8 cellular contexts compared by ENCODE assay signal in the genomic region with DNA sequence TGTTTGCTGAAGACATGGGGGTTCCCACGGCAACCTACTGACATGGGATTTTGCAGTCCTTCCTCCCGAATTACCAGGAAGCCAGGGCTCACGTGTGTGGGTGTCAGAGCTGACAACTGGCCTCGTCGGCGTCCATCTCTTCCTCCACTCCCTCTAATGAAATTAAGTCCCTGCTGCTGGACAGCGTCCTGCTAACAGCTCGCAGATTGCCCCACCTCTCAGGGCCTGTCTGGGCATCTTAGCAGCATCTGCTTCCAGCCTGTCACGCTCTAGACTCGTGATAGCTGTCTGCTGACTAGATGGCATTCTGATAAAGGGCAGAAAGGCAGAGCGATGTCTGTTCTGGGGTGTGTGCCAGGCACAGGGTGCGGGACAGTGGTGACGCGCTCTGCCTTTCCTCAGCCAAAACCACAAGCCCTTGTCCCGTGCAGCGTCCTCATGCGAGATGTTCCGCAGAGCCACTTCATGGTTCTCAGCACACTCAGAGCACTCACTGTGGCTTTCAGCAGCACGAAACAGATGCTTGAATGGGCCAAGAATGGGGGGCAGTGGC.
DNase-seq lines count a peak whose midpoint lies in the region; ATAC-seq and TF ChIP-seq lines count a peak whose summit lies in the region.

No MANE protein-coding gene starts in this region.

- intact Hi-C loops in activated CD8-positive, alpha-beta T cell treated with anti-CD3 and anti-CD28 coated beads for 36 hours (cut with micrococcal nuclease), result no loop called here

- POLR2A ChIA-PET in activated CD8-positive, alpha-beta T cell treated with anti-CD3 and anti-CD28 coated beads for 36 hours (lab: Charles Lee), result interaction anchor here (1.0 kb wide), 1 partner anchor 120 kb away, joined by 3 read pairs; no protein-coding TSS in a partner anchor

- TF ChIP-seq CTCF in activated CD8-positive, alpha-beta T cell treated with anti-CD3 and anti-CD28 coated beads for 36 hours (IDR thresholded peaks at IDR 0.05), result no peak

- H3K4me1 Mint-ChIP-seq in activated CD8-positive, alpha-beta T cell treated with anti-CD3 and anti-CD28 coated beads for 36 hours (ENCODE audit: low read depth), result peaks cover 25% of the 10 kb centered on the region
- H3K4me1 Mint-ChIP-seq in effector memory CD8-positive, alpha-beta T cell (ENCODE audit: low read depth in 2 of 2), result peaks cover 12 to 21% of the 10 kb centered on the region in 2 donors
- peaks cover 34 to 46% of the 10 kb centered on the region in 2 donors for H3K4me1 Mint-ChIP-seq in stimulated activated naive B cell treated with anti-CD40 and anti-IgM and Interleukin-4, amounts not matched to agents 10 μg/mL and 1 μg/mL and 100 μg/mL, for 72 hours

- DNase-seq in NCI-H82 (lab: John Stamatoyannopoulos, UW), result peak; percentile 27
- DNase-seq in NCI-H82 treated with DMSO at 0.1 percent for 48 hours (lab: John Stamatoyannopoulos, UW; ENCODE audit: unreplicated experiment), result no peak
- DNase-seq in activated CD8-positive, alpha-beta T cell treated with anti-CD3 and anti-CD28 coated beads for 36 hours, result peak; percentile 61
- DNase-seq in effector memory CD8-positive, alpha-beta T cell, result peak in 2 of 3 experiments; percentile 27 to 46
- peak; percentile 80 for DNase-seq in mucosa of gallbladder (ENCODE audit: low spot score)
- DNase-seq in stimulated activated naive B cell treated with anti-CD40 and anti-IgM and Interleukin-4, amounts not matched to agents 10 μg/mL and 1 μg/mL and 100 μg/mL, for 72 hours, result peak; percentile 58

- CTCF ChIA-PET in activated CD8-positive, alpha-beta T cell treated with anti-CD3 and anti-CD28 coated beads for 36 hours (lab: Charles Lee), result interaction anchor here (1.4 to 2.2 kb wide), 2 partner anchors 46 to 63 kb away, joined by 3 to 8 read pairs; no protein-coding TSS in a partner anchor

- peaks cover 9% of the 10 kb centered on the region for H3K9me3 Mint-ChIP-seq in activated CD8-positive, alpha-beta T cell treated with anti-CD3 and anti-CD28 coated beads for 36 hours
- H3K9me3 Mint-ChIP-seq in effector memory CD8-positive, alpha-beta T cell, result no peaks in the 10 kb centered on the region
- peaks cover 3 to 11% of the 10 kb centered on the region in 2 donors for H3K9me3 Mint-ChIP-seq in stimulated activated naive B cell treated with anti-CD40 and anti-IgM and Interleukin-4, amounts not matched to agents 10 μg/mL and 1 μg/mL and 100 μg/mL, for 72 hours

- peak overlapping the region; percentile 48 for H3K27ac Mint-ChIP-seq in activated CD8-positive, alpha-beta T cell treated with anti-CD3 and anti-CD28 coated beads for 36 hours
- peak overlapping the region; percentile 38 to 81 for H3K27ac Mint-ChIP-seq in effector memory CD8-positive, alpha-beta T cell
- H3K27ac Mint-ChIP-seq in stimulated activated naive B cell treated with anti-CD40 and anti-IgM and Interleukin-4, amounts not matched to agents 10 μg/mL and 1 μg/mL and 100 μg/mL, for 72 hours, result peak overlapping the region; percentile 87

- H3K4me3 Mint-ChIP-seq in activated CD8-positive, alpha-beta T cell treated with anti-CD3 and anti-CD28 coated beads for 36 hours, result no peak overlapping the region
- H3K4me3 Mint-ChIP-seq in effector memory CD8-positive, alpha-beta T cell, result peak overlapping the region in 1 of 2 donors; percentile 14
- H3K4me3 Mint-ChIP-seq in stimulated activated naive B cell treated with anti-CD40 and anti-IgM and Interleukin-4, amounts not matched to agents 10 μg/mL and 1 μg/mL and 100 μg/mL, for 72 hours, result peak overlapping the region; percentile 34 to 43

- H3K36me3 Mint-ChIP-seq in activated CD8-positive, alpha-beta T cell treated with anti-CD3 and anti-CD28 coated beads for 36 hours (ENCODE audit: low read depth), result peaks cover 2% of the 10 kb centered on the region
- peaks cover 3% of the 10 kb centered on the region for H3K36me3 Mint-ChIP-seq in effector memory CD8-positive, alpha-beta T cell (ENCODE audit: insufficient read depth)
- peaks cover 5 to 8% of the 10 kb centered on the region in 2 donors for H3K36me3 Mint-ChIP-seq in stimulated activated naive B cell treated with anti-CD40 and anti-IgM and Interleukin-4, amounts not matched to agents 10 μg/mL and 1 μg/mL and 100 μg/mL, for 72 hours

- ATAC-seq in activated CD8-positive, alpha-beta T cell treated with anti-CD3 and anti-CD28 coated beads for 36 hours, result peak; percentile 84
- ATAC-seq in effector memory CD8-positive, alpha-beta T cell (replicated peaks), result peak; percentile 92
- peak; percentile 78 to 83 for ATAC-seq in stimulated activated naive B cell treated with anti-CD40 and anti-IgM and Interleukin-4, amounts not matched to agents 10 μg/mL and 1 μg/mL and 100 μg/mL, for 72 hours (replicated peaks)
- no peak for ATAC-seq in GM21529 (IDR thresholded peaks at IDR 0.05; ENCODE audit: unreplicated experiment)
- ATAC-seq in GM21576 (IDR thresholded peaks at IDR 0.05; ENCODE audit: unreplicated experiment), result no peak

- H3K27me3 Mint-ChIP-seq in activated CD8-positive, alpha-beta T cell treated with anti-CD3 and anti-CD28 coated beads for 36 hours, result no peaks in the 10 kb centered on the region
- no peaks in the 10 kb centered on the region for H3K27me3 Mint-ChIP-seq in effector memory CD8-positive, alpha-beta T cell
- H3K27me3 Mint-ChIP-seq in stimulated activated naive B cell treated with anti-CD40 and anti-IgM and Interleukin-4, amounts not matched to agents 10 μg/mL and 1 μg/mL and 100 μg/mL, for 72 hours, result peaks cover 14 to 26% of the 10 kb centered on the region in 2 donors

Comparison
In these comparisons a context has a peak if more than half of its experiments do, and no peak if none do; other contexts are left out.
1. ATAC-seq: peak in activated CD8-positive, alpha-beta T cell treated with anti-CD3 and anti-CD28 coated beads for 36 hours (single experiment), effector memory CD8-positive, alpha-beta T cell (single experiment) and stimulated activated naive B cell treated with anti-CD40 and anti-IgM and Interleukin-4, amounts not matched to agents 10 μg/mL and 1 μg/mL and 100 μg/mL, for 72 hours (2 of 2); none in GM21529 (single experiment) and GM21576 (single experiment).
2. Peak in every context shown above with its lines, with median percentiles within 50 percentile points of each other: H3K27ac Mint-ChIP-seq.